Comparison of ENCODE assay signal across 2 cellular contexts in the genomic region with DNA sequence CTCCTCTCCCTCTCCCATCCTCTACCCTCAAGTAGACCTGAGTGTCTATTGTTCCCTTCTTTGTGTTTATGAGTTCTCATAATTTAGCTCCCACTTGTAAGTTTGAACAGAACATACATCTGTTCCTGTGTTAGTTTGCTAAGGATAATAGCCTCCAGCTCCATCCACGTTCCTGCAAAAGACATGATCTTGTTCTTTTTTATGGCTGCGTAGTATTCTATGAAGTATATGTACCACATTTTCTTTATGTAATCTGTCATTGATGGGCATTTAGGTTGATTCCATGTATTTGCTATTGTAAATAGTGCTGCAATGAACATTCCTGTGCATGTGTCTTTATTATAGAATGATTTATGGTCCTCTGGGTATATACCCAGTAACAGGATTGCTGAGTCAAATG. TPM values are rescaled to one million over a fixed set of nuclear protein-coding genes. Genes with fewer than 3 reads are reported as not detected.
"Had no signal": no experiment of that assay in that cellular context is flagged by ENCODE, and none has a peak within 500 bp of the region (broad histone marks: within the 10 kb centered on the region; RNA-seq: fewer than 3 reads in every experiment).

No MANE protein-coding gene starts in this region.

RNA-seq across cellular contexts. Expression of a gene that starts 39.7 kb away (rescaled TPM):
- total RNA-seq: G401, GM12878 had no signal
